In genomic region chr3:111072016-111072891, GRCh38 we compare ENCODE assay signal across 8 cellular contexts. TPM values are rescaled to one million over a fixed set of nuclear protein-coding genes. Genes with fewer than 3 reads are reported as not detected.
DNase-seq lines count a peak whose midpoint lies in the region; ATAC-seq and TF ChIP-seq lines count a peak whose summit lies in the region.

No MANE protein-coding gene starts in this region.

- peak overlapping the region; percentile 99 for H3K4me3 ChIP-seq in SJCRH30
- H3K4me3 ChIP-seq in brain microvascular endothelial cell (ENCODE audit: low read depth, low read length), result peak overlapping the region; percentile 86

- no peaks in the 10 kb centered on the region for H3K9me3 ChIP-seq in SJCRH30 (replicated peaks)

- H3K36me3 ChIP-seq in SJCRH30, result no peaks in the 10 kb centered on the region
- H3K36me3 ChIP-seq in brain microvascular endothelial cell (replicated peaks), result no peaks in the 10 kb centered on the region

- in situ Hi-C loops in brain microvascular endothelial cell (cut with HindIII; ENCODE audit: low pct_ligation_motif_present, low sequenced_read_pairs), result no loop called here

- H3K27ac ChIP-seq in SJCRH30 (peak overlapping the region; percentile 90), brain microvascular endothelial cell (peak overlapping the region; percentile 82)

- DNase-seq in SJCRH30 (peak; percentile 42 to 66), brain microvascular endothelial cell (peak; percentile 31), kidney tubule cell (ENCODE audit: low spot score) (peak; percentile 44), GF-D8 (lab: John Stamatoyannopoulos, UW) (no peak), HuH-7 (ENCODE audit: low spot score) (no peak)
- DNase-seq in stimulated activated CD4-positive, alpha-beta T cell treated with anti-CD3 and anti-CD28 coated beads, Interleukin-12 subunit alpha, Interleukin-12 subunit beta, amount 100 ng/mL, for 4 hours, result peak; percentile 31

- H3K4me1 ChIP-seq in SJCRH30, result 0 out of 2 replicates have a peak, but pooled peaks cover 5% of the 10 kb centered on the region

- H3K27me3 ChIP-seq in SJCRH30 (no peaks in the 10 kb centered on the region), brain microvascular endothelial cell (replicated peaks) (no peaks in the 10 kb centered on the region)

- peak; percentile 35 for ATAC-seq in GM18505 (IDR thresholded peaks at IDR 0.05; ENCODE audit: unreplicated experiment)
- ATAC-seq in HG02763 (IDR thresholded peaks at IDR 0.05; ENCODE audit: unreplicated experiment), result peak; percentile 27

- no peak for TF ChIP-seq POLR2A in GM18505 (IDR thresholded peaks at IDR 0.05; ENCODE audit: borderline replicate concordance, extremely low read depth, insufficient read depth, insufficient read length)

- no peak for TF ChIP-seq CTCF in brain microvascular endothelial cell (IDR thresholded peaks at IDR 0.05; ENCODE audit: low read depth, low read length, missing control alignments)

RNA-seq across cellular contexts. Expression of gene NECTIN3, which starts 0.6 kb away (rescaled TPM):
- total RNA-seq in SJCRH30 (2014; rRNA removed; shearing (Covaris generic)), result 53.5 and 70.8 TPM in 2 replicates

Comparison
In these comparisons a context has a peak if more than half of its experiments do, and no peak if none do; other contexts are left out.
1. DNase-seq: peak in SJCRH30 (2 of 2), brain microvascular endothelial cell (single experiment), kidney tubule cell (single experiment) and stimulated activated CD4-positive, alpha-beta T cell treated with anti-CD3 and anti-CD28 coated beads, Interleukin-12 subunit alpha, Interleukin-12 subunit beta, amount 100 ng/mL, for 4 hours (single experiment); none in GF-D8 (single experiment) and HuH-7 (single experiment).